8 cellular contexts compared by ENCODE assay signal in genomic region chr16:88783391-88784073, GRCh38. TPM values are rescaled to one million over a fixed set of nuclear protein-coding genes. Genes with fewer than 3 reads are reported as not detected.
DNase-seq lines count a peak whose midpoint lies in the region; ATAC-seq and TF ChIP-seq lines count a peak whose summit lies in the region.

No MANE protein-coding gene starts in this region.

- H3K27ac Mint-ChIP-seq in Calu3 (ENCODE audit: unreplicated experiment) (peak overlapping the region; percentile 35), memory B cell (peak overlapping the region; percentile 67)

- peaks cover 57% of the 10 kb centered on the region for H3K79me2 ChIP-seq in OCI-LY3 (ENCODE audit: low read length)

- H3K27me3 Mint-ChIP-seq in Calu3 (ENCODE audit: unreplicated experiment) = no peaks in the 10 kb centered on the region
- no peaks in the 10 kb centered on the region for H3K27me3 Mint-ChIP-seq in memory B cell

- intact Hi-C loops in Calu3 (cut with micrococcal nuclease; ENCODE audit: unreplicated experiment) (loop anchor here (2.0 kb wide), 1 partner anchor 39 kb away; no protein-coding TSS in a partner anchor), colonic mucosa (cut with DNase I) (loop anchor here (2.0 kb wide), 1 partner anchor 45 kb away; no protein-coding TSS in a partner anchor)

- H4K20me1 ChIP-seq in OCI-LY3 (ENCODE audit: insufficient read depth, low read length) = no peaks in the 10 kb centered on the region

- H3K27ac ChIP-seq in OCI-LY3 (ENCODE audit: low read length) (no peak overlapping the region), colonic mucosa (peak overlapping the region; percentile 73), tibial nerve (peak overlapping the region; percentile 81 to 97 (median 95))

- TF ChIP-seq POLR2A in tibial nerve (IDR thresholded peaks at IDR 0.05) = peak in 1 of 2 donors; percentile 31

- peaks cover 40% of the 10 kb centered on the region for H3K36me3 Mint-ChIP-seq in Calu3 (ENCODE audit: insufficient read depth, unreplicated experiment)
- H3K36me3 Mint-ChIP-seq in memory B cell = no peaks in the 10 kb centered on the region

- CTCF ChIA-PET in Calu3 (lab: Charles Lee) = interaction anchor here (0.8 to 4.7 kb wide), 11 partner anchors 11 to 47 kb away, joined by 3 to 39 read pairs (median 4); partner anchors contain the start of gene APRT

- TSS peak; percentile 54 for BruUV-seq in Calu3 (replicated peaks; lab: Mats Ljungman, UMichigan)

- peaks cover 44% of the 10 kb centered on the region for H3K4me1 Mint-ChIP-seq in Calu3 (ENCODE audit: low read depth, unreplicated experiment)
- peaks cover 32% of the 10 kb centered on the region for H3K4me1 Mint-ChIP-seq in memory B cell

- H2AFZ ChIP-seq in OCI-LY3 (ENCODE audit: low read depth, low read length) = no peak overlapping the region

- H3K4me3 Mint-ChIP-seq in Calu3 (ENCODE audit: low read depth, unreplicated experiment) (peak overlapping the region; percentile 75), memory B cell (peak overlapping the region; percentile 76)

- peak overlapping the region; percentile 79 for H3K9ac ChIP-seq in OCI-LY3 (ENCODE audit: low read length)
- peak overlapping the region; percentile 72 to 87 for H3K9ac ChIP-seq in colonic mucosa (ENCODE audit: low read depth in 2 of 2, low read length in 2 of 2)

- H3K4me3 ChIP-seq in OCI-LY3 (ENCODE audit: low read length) (peak overlapping the region; percentile 84), colonic mucosa (peak overlapping the region; percentile 71), tibial nerve (peak overlapping the region; percentile 44 to 90 (median 74))

- peak; percentile 49 to 82 for TF ChIP-seq EP300 in tibial nerve (IDR thresholded peaks at IDR 0.05)

- H3K9me3 Mint-ChIP-seq in Calu3 (ENCODE audit: low read depth, unreplicated experiment) (no peaks in the 10 kb centered on the region), memory B cell (no peaks in the 10 kb centered on the region)

- H3K36me3 ChIP-seq in OCI-LY3 (replicated peaks; ENCODE audit: low read depth, low read length) (no peaks in the 10 kb centered on the region), colonic mucosa (no peaks in the 10 kb centered on the region), tibial nerve (no peaks in the 10 kb centered on the region)

- peak overlapping the region; percentile 57 for H3K4me2 ChIP-seq in OCI-LY3 (ENCODE audit: low read length)

- H3K4me1 ChIP-seq in OCI-LY3 (ENCODE audit: low read length) = peaks cover 33% of the 10 kb centered on the region
- H3K4me1 ChIP-seq in colonic mucosa = peaks cover 7% of the 10 kb centered on the region
- peaks cover 0 to 61% (median 54%) of the 10 kb centered on the region in 4 donors for H3K4me1 ChIP-seq in tibial nerve

- H3K27me3 ChIP-seq in OCI-LY3 (ENCODE audit: low read depth, low read length) = 0 out of 2 replicates have a peak, but pooled peaks cover 4% of the 10 kb centered on the region
- H3K27me3 ChIP-seq in colonic mucosa = no peaks in the 10 kb centered on the region
- no peaks in the 10 kb centered on the region for H3K27me3 ChIP-seq in tibial nerve

- no peak for DNase-seq in Calu3
- peak; percentile 34 for DNase-seq in colonic mucosa
- no peak for DNase-seq in memory B cell (ENCODE audit: low spot score in 2 of 2)
- DNase-seq in tibial nerve (ENCODE audit: low spot score in 2 of 2) = peak in 1 of 2 donors; percentile 53
- no peak for DNase-seq in HuH-7.5 (ENCODE audit: low spot score)
- DNase-seq in NCI-H774 (lab: John Stamatoyannopoulos, UW) = no peak

- ATAC-seq in memory B cell (ENCODE audit: low read depth) = no peak
- ATAC-seq in HG03108 (IDR thresholded peaks at IDR 0.05; ENCODE audit: unreplicated experiment) = no peak

- WGBS in tibial nerve, 2 donors = 22 to 32% methylated on average over 16 to 17 of the region's 27 CpGs

- H3K9me3 ChIP-seq in OCI-LY3 (ENCODE audit: insufficient read depth, low read length) (no peaks in the 10 kb centered on the region), colonic mucosa (no peaks in the 10 kb centered on the region), tibial nerve (no peaks in the 10 kb centered on the region)

- no peak for TF ChIP-seq CTCF in Calu3 (IDR thresholded peaks at IDR 0.05; ENCODE audit: unreplicated experiment)
- TF ChIP-seq CTCF in OCI-LY3 (IDR thresholded peaks at IDR 0.05; ENCODE audit: low read depth, low read length) = no peak
- TF ChIP-seq CTCF in colonic mucosa (IDR thresholded peaks at IDR 0.05) = no peak
- no peak for TF ChIP-seq CTCF in tibial nerve (IDR thresholded peaks at IDR 0.05)

RNA-seq across cellular contexts. Expression of gene PIEZO1, which starts 1.5 kb away (rescaled TPM):
- 177 and 199 TPM in 2 replicates for total RNA-seq in Calu3 (2022)
- total RNA-seq in colonic mucosa = 100 to 1,000 TPM; 104 to 118 TPM
- 100 to 1,000 TPM in 3 of 4 donors, 10 to 100 TPM in 1; 90.5 to 309 (median 165) TPM for total RNA-seq in tibial nerve

RNA-seq across cellular contexts. Expression of gene CDT1, which starts 20.1 kb away (rescaled TPM):
- 74.8 and 82.5 TPM in 2 replicates for total RNA-seq in Calu3 (2022)
- total RNA-seq in colonic mucosa = 10 to 100 TPM; 14.9 to 71.7 TPM
- total RNA-seq in tibial nerve = 1 to 10 TPM in 2 of 4 donors, under 1 TPM in 1, not detected in 1; 0.44 to 1.5 (median 1.4) TPM

RNA-seq across cellular contexts. Expression of gene APRT, which starts 28.2 kb away (rescaled TPM):
- total RNA-seq in Calu3 (2022) = 203 and 207 TPM in 2 replicates
- total RNA-seq in colonic mucosa = 100 to 1,000 TPM; 103 to 273 TPM
- total RNA-seq in tibial nerve = 100 to 1,000 TPM in 2 of 4 donors, 10 to 100 TPM in 2; 83.4 to 157 (median 106) TPM

Comparison
In these comparisons a context has a peak if more than half of its experiments do, and no peak if none do; other contexts are left out.
1. RNA of gene CDT1, which starts 20.1 kb away (total RNA-seq): 74.8 to 82.5 TPM in Calu3 and 14.9 to 71.7 TPM in colonic mucosa; 0.44 to 1.5 TPM in tibial nerve; every median in the first group is over 4 times any median in the second.
2. Peak in every context shown above with its lines, with median percentiles within 50 percentile points of each other: H3K4me3 ChIP-seq.